Comparison of ENCODE assay signal across 14 cellular contexts in genomic region chr16:29644338-29644857, GRCh38. TPM values are rescaled to one million over a fixed set of nuclear protein-coding genes. Genes with fewer than 3 reads are reported as not detected.
DNase-seq lines count a peak whose midpoint lies in the region; ATAC-seq and TF ChIP-seq lines count a peak whose summit lies in the region.
"Had no signal": no experiment of that assay in that cellular context is flagged by ENCODE, and none has a peak within 500 bp of the region (broad histone marks: within the 10 kb centered on the region; RNA-seq: fewer than 3 reads in every experiment).

No MANE protein-coding gene starts in this region.

- POLR2A ChIA-PET in GM10248 (lab: Yijun Ruan, JAX) = interaction anchor here (0.6 to 0.8 kb wide), 3 partner anchors 32 to 408 kb away, joined by 3 to 5 read pairs (median 4); partner anchors contain the start of gene KIF22

- TF ChIP-seq POLR2A in body of pancreas (IDR thresholded peaks at IDR 0.05) = no peak

- H3K9me3 ChIP-seq in body of pancreas = no peaks in the 10 kb centered on the region
- H3K9me3 ChIP-seq: BE2C, heart left ventricle, suprapubic skin had no signal

- no peak overlapping the region for H3K27ac ChIP-seq in body of pancreas
- H3K27ac ChIP-seq: suprapubic skin had no signal

- no peaks in the 10 kb centered on the region for H3K36me3 Mint-ChIP-seq in activated T-helper 17 cell treated with anti-CD3 and anti-CD28 coated beads, Interleukin-2, amount 50 U/mL, for 72 hours (ENCODE audit: low read depth)

- no peaks in the 10 kb centered on the region for H3K27me3 ChIP-seq in body of pancreas
- H3K27me3 ChIP-seq: BE2C, heart left ventricle, suprapubic skin had no signal

- no peaks in the 10 kb centered on the region for H3K4me1 ChIP-seq in body of pancreas
- H3K4me1 ChIP-seq: BE2C, suprapubic skin had no signal

- H3K4me3 Mint-ChIP-seq in activated T-helper 17 cell treated with anti-CD3 and anti-CD28 coated beads, Interleukin-2, amount 50 U/mL, for 72 hours = no peak overlapping the region

- no peak overlapping the region for H3K27ac Mint-ChIP-seq in activated T-helper 17 cell treated with anti-CD3 and anti-CD28 coated beads, Interleukin-2, amount 50 U/mL, for 72 hours

- ATAC-seq in GM19351 (IDR thresholded peaks at IDR 0.05; ENCODE audit: unreplicated experiment) (peak; percentile 71), HG03095 (IDR thresholded peaks at IDR 0.05; ENCODE audit: unreplicated experiment) (peak; percentile 70), body of pancreas (no peak)
- ATAC-seq in activated T-helper 17 cell treated with anti-CD3 and anti-CD28 coated beads, Interleukin-2, amount 50 U/mL, for 72 hours (replicated peaks) = peak; percentile 19

- WGBS in body of pancreas, 2 donors = 82 to 87% methylated on average over 9 of the region's 9 CpGs

- no peaks in the 10 kb centered on the region for H3K27me3 Mint-ChIP-seq in activated T-helper 17 cell treated with anti-CD3 and anti-CD28 coated beads, Interleukin-2, amount 50 U/mL, for 72 hours

- no peaks in the 10 kb centered on the region for H3K9me3 Mint-ChIP-seq in activated T-helper 17 cell treated with anti-CD3 and anti-CD28 coated beads, Interleukin-2, amount 50 U/mL, for 72 hours

- H3K4me3 ChIP-seq in body of pancreas (no peak overlapping the region), foreskin fibroblast (ENCODE audit: low read depth in 1 of 2, low read length in 2 of 2) (no peak overlapping the region)
- H3K4me3 ChIP-seq: heart left ventricle, suprapubic skin had no signal

- no peaks in the 10 kb centered on the region for H3K36me3 ChIP-seq in body of pancreas (replicated peaks in 1 of 2; ENCODE audit: insufficient read depth in 1 of 2, low read depth in 2 of 2)
- H3K36me3 ChIP-seq: BE2C, heart left ventricle, suprapubic skin had no signal

- intact Hi-C loops in body of pancreas (cut with DNase I) = no loop called here

- TF ChIP-seq CTCF in GM10248 (IDR thresholded peaks at IDR 0.05; ENCODE audit: control extremely low read depth, extremely low read depth, low read depth, missing control alignments) (no peak), body of pancreas (IDR thresholded peaks at IDR 0.05) (no peak), foreskin fibroblast (IDR thresholded peaks at IDR 0.05; ENCODE audit: low read depth, low read length) (no peak)

- H3K4me1 Mint-ChIP-seq in activated T-helper 17 cell treated with anti-CD3 and anti-CD28 coated beads, Interleukin-2, amount 50 U/mL, for 72 hours = peaks cover 22% of the 10 kb centered on the region

- CTCF ChIA-PET in GM10248 (lab: Yijun Ruan, JAX) = interaction anchor here (1.0 to 1.5 kb wide), 3 partner anchors 20 to 172 kb away, joined by 3 to 5 read pairs (median 5); partner anchors contain the start of gene QPRT

- peak; percentile 69 for DNase-seq in GM10248 (ENCODE audit: extremely low spot score)
- DNase-seq in body of pancreas = no peak
- DNase-seq in activated CD4-positive, CD25-positive, alpha-beta regulatory T cell treated with anti-CD3 and anti-CD28 coated beads, Interleukin-2, amount 50 U/mL, for 72 hours = no peak
- no peak for DNase-seq in foreskin fibroblast
- no peak for DNase-seq in NCI-H146 treated with DMSO at 0.1 percent for 48 hours (lab: John Stamatoyannopoulos, UW; ENCODE audit: unreplicated experiment)
- DNase-seq: activated gamma-delta T cell, BE2C, cortex of kidney, heart left ventricle, NCI-H748 treated with DMSO at 0.1 percent for 48 hours had no signal

RNA-seq across cellular contexts. Expression of gene SPN, which starts 18.6 kb away (rescaled TPM):
- total RNA-seq in activated T-helper 17 cell treated with anti-CD3 and anti-CD28 coated beads, Interleukin-2, amount 50 U/mL, for 72 hours = 100 to 1,000 TPM; 137 to 173 TPM
- total RNA-seq in body of pancreas = 1 to 10 TPM; 1.3 to 2.0 TPM

RNA-seq across cellular contexts. Expression of gene QPRT, which starts 34.6 kb away (rescaled TPM):
- 1 to 10 TPM; 3.2 to 4.3 TPM for total RNA-seq in activated T-helper 17 cell treated with anti-CD3 and anti-CD28 coated beads, Interleukin-2, amount 50 U/mL, for 72 hours
- total RNA-seq in body of pancreas = 10 to 100 TPM; 28.0 to 30.3 TPM

Comparison
In these comparisons a context has a peak if more than half of its experiments do, and no peak if none do; other contexts are left out.
1. RNA of gene SPN, which starts 18.6 kb away (total RNA-seq): 137 to 173 TPM in activated T-helper 17 cell treated with anti-CD3 and anti-CD28 coated beads, Interleukin-2, amount 50 U/mL, for 72 hours; 1.3 to 2.0 TPM in body of pancreas; every median in the first group is over 10 times any median in the second.
2. RNA of gene QPRT, which starts 34.6 kb away (total RNA-seq): 28.0 to 30.3 TPM in body of pancreas; 3.2 to 4.3 TPM in activated T-helper 17 cell treated with anti-CD3 and anti-CD28 coated beads, Interleukin-2, amount 50 U/mL, for 72 hours; every median in the first group is over 4 times any median in the second.